In the genomic region with DNA sequence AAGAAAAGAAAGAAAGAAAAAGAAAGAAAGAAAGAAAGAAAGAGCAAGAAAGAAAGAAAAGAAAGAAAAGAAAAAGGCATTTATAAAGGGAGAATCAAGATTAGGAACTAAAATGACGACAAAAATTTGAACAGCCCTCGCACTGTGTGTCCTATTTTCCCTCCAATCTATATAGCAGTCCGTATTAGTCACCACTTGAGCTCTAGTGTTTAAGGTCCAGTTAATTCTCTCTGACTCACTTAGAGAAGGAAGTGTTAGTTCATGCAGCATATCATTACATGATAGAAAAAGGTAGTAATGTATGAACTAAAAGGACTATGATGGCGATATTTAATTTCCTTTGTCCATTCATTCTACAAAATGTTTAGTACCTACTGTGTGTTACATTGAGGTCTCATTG, we compare ENCODE assay signal across 2 cellular contexts.
TF ChIP-seq lines count a peak whose summit lies in the region.

No MANE protein-coding gene starts in this region.

TF ChIP-seq in IMR-90, 13 proteins besides CTCF, POLR2A, EP300 and RAD21 (continued from another document):
- TF ChIP-seq, protein P1, sequence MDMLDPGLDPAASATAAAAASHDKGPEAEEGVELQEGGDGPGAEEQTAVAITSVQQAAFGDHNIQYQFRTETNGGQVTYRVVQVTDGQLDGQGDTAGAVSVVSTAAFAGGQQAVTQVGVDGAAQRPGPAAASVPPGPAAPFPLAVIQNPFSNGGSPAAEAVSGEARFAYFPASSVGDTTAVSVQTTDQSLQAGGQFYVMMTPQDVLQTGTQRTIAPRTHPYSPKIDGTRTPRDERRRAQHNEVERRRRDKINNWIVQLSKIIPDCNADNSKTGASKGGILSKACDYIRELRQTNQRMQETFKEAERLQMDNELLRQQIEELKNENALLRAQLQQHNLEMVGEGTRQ (IDR thresholded peaks at IDR 0.05; ENCODE audit: low read depth, low read length), result no peak
- no peak for TF ChIP-seq RCOR1 (IDR thresholded peaks at IDR 0.05; ENCODE audit: insufficient replicate concordance, low read length)
- no peak for TF ChIP-seq CEBPB (IDR thresholded peaks at IDR 0.05; ENCODE audit: low read depth, low read length)
- TF ChIP-seq MXI1 (IDR thresholded peaks at IDR 0.05; ENCODE audit: borderline replicate concordance, low read depth, low read length), result no peak
- no peak for TF ChIP-seq MAZ (IDR thresholded peaks at IDR 0.05; ENCODE audit: borderline replicate concordance, low read depth, low read length)
- TF ChIP-seq MAFK (IDR thresholded peaks at IDR 0.05; ENCODE audit: low read depth, low read length), result no peak
- TF ChIP-seq, protein P2, sequence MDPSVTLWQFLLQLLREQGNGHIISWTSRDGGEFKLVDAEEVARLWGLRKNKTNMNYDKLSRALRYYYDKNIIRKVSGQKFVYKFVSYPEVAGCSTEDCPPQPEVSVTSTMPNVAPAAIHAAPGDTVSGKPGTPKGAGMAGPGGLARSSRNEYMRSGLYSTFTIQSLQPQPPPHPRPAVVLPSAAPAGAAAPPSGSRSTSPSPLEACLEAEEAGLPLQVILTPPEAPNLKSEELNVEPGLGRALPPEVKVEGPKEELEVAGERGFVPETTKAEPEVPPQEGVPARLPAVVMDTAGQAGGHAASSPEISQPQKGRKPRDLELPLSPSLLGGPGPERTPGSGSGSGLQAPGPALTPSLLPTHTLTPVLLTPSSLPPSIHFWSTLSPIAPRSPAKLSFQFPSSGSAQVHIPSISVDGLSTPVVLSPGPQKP (IDR thresholded peaks at IDR 0.05; ENCODE audit: borderline replicate concordance, low read depth, low read length), result no peak

TF ChIP-seq in GM23338, 12 proteins besides CTCF, POLR2A, EP300 and RAD21:
- TF ChIP-seq, protein P3, sequence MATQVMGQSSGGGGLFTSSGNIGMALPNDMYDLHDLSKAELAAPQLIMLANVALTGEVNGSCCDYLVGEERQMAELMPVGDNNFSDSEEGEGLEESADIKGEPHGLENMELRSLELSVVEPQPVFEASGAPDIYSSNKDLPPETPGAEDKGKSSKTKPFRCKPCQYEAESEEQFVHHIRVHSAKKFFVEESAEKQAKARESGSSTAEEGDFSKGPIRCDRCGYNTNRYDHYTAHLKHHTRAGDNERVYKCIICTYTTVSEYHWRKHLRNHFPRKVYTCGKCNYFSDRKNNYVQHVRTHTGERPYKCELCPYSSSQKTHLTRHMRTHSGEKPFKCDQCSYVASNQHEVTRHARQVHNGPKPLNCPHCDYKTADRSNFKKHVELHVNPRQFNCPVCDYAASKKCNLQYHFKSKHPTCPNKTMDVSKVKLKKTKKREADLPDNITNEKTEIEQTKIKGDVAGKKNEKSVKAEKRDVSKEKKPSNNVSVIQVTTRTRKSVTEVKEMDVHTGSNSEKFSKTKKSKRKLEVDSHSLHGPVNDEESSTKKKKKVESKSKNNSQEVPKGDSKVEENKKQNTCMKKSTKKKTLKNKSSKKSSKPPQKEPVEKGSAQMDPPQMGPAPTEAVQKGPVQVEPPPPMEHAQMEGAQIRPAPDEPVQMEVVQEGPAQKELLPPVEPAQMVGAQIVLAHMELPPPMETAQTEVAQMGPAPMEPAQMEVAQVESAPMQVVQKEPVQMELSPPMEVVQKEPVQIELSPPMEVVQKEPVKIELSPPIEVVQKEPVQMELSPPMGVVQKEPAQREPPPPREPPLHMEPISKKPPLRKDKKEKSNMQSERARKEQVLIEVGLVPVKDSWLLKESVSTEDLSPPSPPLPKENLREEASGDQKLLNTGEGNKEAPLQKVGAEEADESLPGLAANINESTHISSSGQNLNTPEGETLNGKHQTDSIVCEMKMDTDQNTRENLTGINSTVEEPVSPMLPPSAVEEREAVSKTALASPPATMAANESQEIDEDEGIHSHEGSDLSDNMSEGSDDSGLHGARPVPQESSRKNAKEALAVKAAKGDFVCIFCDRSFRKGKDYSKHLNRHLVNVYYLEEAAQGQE (IDR thresholded peaks at IDR 0.05; ENCODE audit: unreplicated experiment), result no peak
- TF ChIP-seq STAT1 (IDR thresholded peaks at IDR 0.05; ENCODE audit: unreplicated experiment) (no peak), ZNF331 (CRISPR knock-in tag; IDR thresholded peaks at IDR 0.05; ENCODE audit: low read depth) (no peak), EZH2phosphoT487 (IDR thresholded peaks at IDR 0.05; ENCODE audit: unreplicated experiment) (no peak), JUNB (IDR thresholded peaks at IDR 0.05; ENCODE audit: unreplicated experiment) (no peak), EZH2 (IDR thresholded peaks at IDR 0.05; ENCODE audit: low read depth, unreplicated experiment) (no peak), CREB1 (CRISPR knock-in tag; IDR thresholded peaks at IDR 0.05; ENCODE audit: low read depth) (no peak), NANOG (IDR thresholded peaks at IDR 0.05; ENCODE audit: borderline replicate concordance) (no peak), POLR2AphosphoS5 (IDR thresholded peaks at IDR 0.05; ENCODE audit: low read depth) (no peak), ZNF114 (CRISPR knock-in tag; IDR thresholded peaks at IDR 0.05) (no peak)
- TF ChIP-seq, protein P4, sequence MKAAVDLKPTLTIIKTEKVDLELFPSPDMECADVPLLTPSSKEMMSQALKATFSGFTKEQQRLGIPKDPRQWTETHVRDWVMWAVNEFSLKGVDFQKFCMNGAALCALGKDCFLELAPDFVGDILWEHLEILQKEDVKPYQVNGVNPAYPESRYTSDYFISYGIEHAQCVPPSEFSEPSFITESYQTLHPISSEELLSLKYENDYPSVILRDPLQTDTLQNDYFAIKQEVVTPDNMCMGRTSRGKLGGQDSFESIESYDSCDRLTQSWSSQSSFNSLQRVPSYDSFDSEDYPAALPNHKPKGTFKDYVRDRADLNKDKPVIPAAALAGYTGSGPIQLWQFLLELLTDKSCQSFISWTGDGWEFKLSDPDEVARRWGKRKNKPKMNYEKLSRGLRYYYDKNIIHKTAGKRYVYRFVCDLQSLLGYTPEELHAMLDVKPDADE (IDR thresholded peaks at IDR 0.05), result no peak
- TF ChIP-seq, protein P5, sequence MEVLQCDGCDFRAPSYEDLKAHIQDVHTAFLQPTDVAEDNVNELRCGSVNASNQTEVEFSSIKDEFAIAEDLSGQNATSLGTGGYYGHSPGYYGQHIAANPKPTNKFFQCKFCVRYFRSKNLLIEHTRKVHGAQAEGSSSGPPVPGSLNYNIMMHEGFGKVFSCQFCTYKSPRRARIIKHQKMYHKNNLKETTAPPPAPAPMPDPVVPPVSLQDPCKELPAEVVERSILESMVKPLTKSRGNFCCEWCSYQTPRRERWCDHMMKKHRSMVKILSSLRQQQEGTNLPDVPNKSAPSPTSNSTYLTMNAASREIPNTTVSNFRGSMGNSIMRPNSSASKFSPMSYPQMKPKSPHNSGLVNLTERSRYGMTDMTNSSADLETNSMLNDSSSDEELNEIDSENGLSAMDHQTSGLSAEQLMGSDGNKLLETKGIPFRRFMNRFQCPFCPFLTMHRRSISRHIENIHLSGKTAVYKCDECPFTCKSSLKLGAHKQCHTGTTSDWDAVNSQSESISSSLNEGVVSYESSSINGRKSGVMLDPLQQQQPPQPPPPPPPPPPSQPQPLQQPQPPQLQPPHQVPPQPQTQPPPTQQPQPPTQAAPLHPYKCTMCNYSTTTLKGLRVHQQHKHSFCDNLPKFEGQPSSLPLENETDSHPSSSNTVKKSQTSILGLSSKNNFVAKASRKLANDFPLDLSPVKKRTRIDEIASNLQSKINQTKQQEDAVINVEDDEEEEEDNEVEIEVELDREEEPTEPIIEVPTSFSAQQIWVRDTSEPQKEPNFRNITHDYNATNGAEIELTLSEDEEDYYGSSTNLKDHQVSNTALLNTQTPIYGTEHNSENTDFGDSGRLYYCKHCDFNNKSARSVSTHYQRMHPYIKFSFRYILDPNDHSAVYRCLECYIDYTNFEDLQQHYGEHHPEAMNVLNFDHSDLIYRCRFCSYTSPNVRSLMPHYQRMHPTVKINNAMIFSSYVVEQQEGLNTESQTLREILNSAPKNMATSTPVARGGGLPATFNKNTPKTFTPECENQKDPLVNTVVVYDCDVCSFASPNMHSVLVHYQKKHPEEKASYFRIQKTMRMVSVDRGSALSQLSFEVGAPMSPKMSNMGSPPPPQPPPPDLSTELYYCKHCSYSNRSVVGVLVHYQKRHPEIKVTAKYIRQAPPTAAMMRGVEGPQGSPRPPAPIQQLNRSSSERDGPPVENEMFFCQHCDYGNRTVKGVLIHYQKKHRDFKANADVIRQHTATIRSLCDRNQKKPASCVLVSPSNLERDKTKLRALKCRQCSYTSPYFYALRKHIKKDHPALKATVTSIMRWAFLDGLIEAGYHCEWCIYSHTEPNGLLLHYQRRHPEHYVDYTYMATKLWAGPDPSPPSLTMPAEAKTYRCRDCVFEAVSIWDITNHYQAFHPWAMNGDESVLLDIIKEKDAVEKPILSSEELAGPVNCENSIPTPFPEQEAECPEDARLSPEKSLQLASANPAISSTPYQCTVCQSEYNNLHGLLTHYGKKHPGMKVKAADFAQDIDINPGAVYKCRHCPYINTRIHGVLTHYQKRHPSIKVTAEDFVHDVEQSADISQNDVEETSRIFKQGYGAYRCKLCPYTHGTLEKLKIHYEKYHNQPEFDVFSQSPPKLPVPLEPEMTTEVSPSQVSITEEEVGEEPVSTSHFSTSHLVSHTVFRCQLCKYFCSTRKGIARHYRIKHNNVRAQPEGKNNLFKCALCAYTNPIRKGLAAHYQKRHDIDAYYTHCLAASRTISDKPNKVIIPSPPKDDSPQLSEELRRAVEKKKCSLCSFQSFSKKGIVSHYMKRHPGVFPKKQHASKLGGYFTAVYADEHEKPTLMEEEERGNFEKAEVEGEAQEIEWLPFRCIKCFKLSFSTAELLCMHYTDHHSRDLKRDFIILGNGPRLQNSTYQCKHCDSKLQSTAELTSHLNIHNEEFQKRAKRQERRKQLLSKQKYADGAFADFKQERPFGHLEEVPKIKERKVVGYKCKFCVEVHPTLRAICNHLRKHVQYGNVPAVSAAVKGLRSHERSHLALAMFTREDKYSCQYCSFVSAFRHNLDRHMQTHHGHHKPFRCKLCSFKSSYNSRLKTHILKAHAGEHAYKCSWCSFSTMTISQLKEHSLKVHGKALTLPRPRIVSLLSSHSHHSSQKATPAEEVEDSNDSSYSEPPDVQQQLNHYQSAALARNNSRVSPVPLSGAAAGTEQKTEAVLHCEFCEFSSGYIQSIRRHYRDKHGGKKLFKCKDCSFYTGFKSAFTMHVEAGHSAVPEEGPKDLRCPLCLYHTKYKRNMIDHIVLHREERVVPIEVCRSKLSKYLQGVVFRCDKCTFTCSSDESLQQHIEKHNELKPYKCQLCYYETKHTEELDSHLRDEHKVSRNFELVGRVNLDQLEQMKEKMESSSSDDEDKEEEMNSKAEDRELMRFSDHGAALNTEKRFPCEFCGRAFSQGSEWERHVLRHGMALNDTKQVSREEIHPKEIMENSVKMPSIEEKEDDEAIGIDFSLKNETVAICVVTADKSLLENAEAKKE (CRISPR knock-in tag; IDR thresholded peaks at IDR 0.05), result no peak
